In genomic region chr3:111692593-111693552, GRCh38 we compare ENCODE assay signal across 1 cellular context.
TF ChIP-seq lines count a peak whose summit lies in the region.

No MANE protein-coding gene starts in this region.

TF ChIP-seq in SK-N-SH treated with all-trans-retinoic acid at 6 μM for 48 hours, 23 proteins besides CTCF, POLR2A, EP300 and RAD21 (continued from another document):
- no peak for TF ChIP-seq RARB (CRISPR knock-in tag; IDR thresholded peaks at IDR 0.05)
- no peak for TF ChIP-seq CREB5 (CRISPR knock-in tag; IDR thresholded peaks at IDR 0.05; ENCODE audit: low read depth)
- no peak for TF ChIP-seq ZC3H10 (CRISPR knock-in tag; IDR thresholded peaks at IDR 0.05)
TF ChIP-seq in SK-N-SH treated with all-trans-retinoic acid at 6 μM for 48 hours: peak in this region for 0.
